In the genomic region with DNA sequence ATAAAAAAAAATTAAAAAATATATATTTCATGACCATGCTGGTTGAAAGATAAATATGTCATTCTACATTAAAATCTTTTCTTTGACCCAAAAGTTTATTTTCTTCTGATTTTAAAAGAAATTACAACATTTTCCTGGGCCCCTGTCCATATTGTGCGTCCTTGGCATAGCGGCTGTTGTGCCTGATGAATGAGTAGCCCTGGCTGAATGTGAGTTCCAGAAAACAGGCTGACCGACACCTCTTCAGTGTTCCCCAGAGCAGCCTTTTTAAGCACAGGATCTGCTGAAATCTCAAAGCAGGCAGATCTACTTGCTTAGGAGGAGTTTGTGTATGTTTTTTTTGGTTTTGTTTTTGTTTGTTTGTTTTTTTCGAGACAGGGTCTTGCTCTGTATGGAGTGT, we compare ENCODE assay signal across 1 cellular context.
TF ChIP-seq lines count a peak whose summit lies in the region.

No MANE protein-coding gene starts in this region.

TF ChIP-seq in H1, 55 proteins besides CTCF, POLR2A, EP300 and RAD21 (continued from another document):
- TF ChIP-seq SIN3A (conservative IDR thresholded peaks at IDR 0.05 in 1 of 2, IDR thresholded peaks at IDR 0.05 in 1 of 2; ENCODE audit: low read depth in 1 of 2, low read length in 2 of 2) (no peak), POU5F1 (IDR thresholded peaks at IDR 0.05; ENCODE audit: low read depth, low read length) (no peak), TAF1 (IDR thresholded peaks at IDR 0.05; ENCODE audit: low read depth, low read length) (no peak), HDAC6 (IDR thresholded peaks at IDR 0.05; ENCODE audit: low read depth, low read length) (no peak), KDM1A (IDR thresholded peaks at IDR 0.05; ENCODE audit: borderline replicate concordance, low read length) (no peak), BACH1 (IDR thresholded peaks at IDR 0.05; ENCODE audit: low read length) (no peak), SIX5 (IDR thresholded peaks at IDR 0.05; ENCODE audit: low read depth, low read length) (no peak), JUN (IDR thresholded peaks at IDR 0.05; ENCODE audit: low read depth, low read length) (no peak), YY1 (IDR thresholded peaks at IDR 0.05; ENCODE audit: low read depth, low read length) (no peak), SP2 (IDR thresholded peaks at IDR 0.05; ENCODE audit: low read length) (no peak), GTF2F1 (IDR thresholded peaks at IDR 0.05; ENCODE audit: borderline replicate concordance, low read depth, low read length) (no peak), POLR2AphosphoS5 (IDR thresholded peaks at IDR 0.05; ENCODE audit: low read depth, low read length) (no peak)
- TF ChIP-seq, protein P1, sequence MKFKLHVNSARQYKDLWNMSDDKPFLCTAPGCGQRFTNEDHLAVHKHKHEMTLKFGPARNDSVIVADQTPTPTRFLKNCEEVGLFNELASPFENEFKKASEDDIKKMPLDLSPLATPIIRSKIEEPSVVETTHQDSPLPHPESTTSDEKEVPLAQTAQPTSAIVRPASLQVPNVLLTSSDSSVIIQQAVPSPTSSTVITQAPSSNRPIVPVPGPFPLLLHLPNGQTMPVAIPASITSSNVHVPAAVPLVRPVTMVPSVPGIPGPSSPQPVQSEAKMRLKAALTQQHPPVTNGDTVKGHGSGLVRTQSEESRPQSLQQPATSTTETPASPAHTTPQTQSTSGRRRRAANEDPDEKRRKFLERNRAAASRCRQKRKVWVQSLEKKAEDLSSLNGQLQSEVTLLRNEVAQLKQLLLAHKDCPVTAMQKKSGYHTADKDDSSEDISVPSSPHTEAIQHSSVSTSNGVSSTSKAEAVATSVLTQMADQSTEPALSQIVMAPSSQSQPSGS (IDR thresholded peaks at IDR 0.05; ENCODE audit: low read length), result no peak
- TF ChIP-seq, protein P2, sequence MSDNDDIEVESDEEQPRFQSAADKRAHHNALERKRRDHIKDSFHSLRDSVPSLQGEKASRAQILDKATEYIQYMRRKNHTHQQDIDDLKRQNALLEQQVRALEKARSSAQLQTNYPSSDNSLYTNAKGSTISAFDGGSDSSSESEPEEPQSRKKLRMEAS (IDR thresholded peaks at IDR 0.05), result no peak
- TF ChIP-seq, protein P3, sequence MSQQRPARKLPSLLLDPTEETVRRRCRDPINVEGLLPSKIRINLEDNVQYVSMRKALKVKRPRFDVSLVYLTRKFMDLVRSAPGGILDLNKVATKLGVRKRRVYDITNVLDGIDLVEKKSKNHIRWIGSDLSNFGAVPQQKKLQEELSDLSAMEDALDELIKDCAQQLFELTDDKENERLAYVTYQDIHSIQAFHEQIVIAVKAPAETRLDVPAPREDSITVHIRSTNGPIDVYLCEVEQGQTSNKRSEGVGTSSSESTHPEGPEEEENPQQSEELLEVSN (IDR thresholded peaks at IDR 0.05), result no peak
- TF ChIP-seq, protein P4, sequence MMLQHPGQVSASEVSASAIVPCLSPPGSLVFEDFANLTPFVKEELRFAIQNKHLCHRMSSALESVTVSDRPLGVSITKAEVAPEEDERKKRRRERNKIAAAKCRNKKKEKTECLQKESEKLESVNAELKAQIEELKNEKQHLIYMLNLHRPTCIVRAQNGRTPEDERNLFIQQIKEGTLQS (IDR thresholded peaks at IDR 0.05; ENCODE audit: insufficient read depth, low read depth, low read length), result no peak
TF ChIP-seq in H1: peak in this region for 0.
